Comparison of ENCODE assay signal across 19 cellular contexts in the genomic region with DNA sequence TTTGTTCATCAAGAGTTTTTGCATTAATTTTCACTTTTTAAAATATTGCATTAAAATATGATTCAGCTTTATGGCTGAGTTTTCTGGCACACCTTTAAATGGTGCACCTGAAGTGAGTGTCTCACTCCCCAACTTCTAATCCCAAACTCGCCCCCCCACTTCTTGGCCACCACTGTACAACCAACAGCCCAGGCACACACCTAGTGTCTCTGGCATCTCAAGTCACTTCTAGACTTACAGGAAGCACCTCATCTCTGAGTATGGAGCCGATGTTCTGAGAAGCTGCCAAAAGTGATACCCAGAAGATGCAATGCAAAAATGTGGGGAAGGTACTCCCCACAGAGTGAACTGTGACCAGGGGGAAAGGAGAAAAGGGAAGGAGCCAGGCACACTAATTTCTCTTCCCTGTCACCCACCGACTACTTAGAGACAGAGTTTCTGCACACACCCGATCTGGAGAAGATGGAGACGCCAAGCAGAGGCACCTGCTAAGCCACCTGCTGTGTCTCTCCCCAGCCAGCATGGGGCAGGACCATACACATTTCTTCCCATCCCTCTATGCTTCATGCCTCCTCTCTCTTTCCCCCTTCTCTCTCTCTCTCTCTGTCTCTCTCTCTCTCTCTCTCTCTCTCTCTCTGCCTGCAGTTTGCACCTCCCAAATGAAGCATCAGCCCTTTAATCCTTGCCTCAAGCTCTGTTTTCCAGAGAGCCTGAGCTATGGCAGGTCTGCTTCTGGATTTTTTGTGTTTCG.
A peak's percentile ranks its signal among the peaks of the same experiment; 100 is the strongest.
DNase-seq lines count a peak whose midpoint lies in the region; ATAC-seq and TF ChIP-seq lines count a peak whose summit lies in the region.
"Had no signal": no experiment of that assay in that cellular context is flagged by ENCODE, and none has a peak within 500 bp of the region (broad histone marks: within the 10 kb centered on the region; RNA-seq: fewer than 3 reads in every experiment).

No MANE protein-coding gene starts in this region.

- H3K27ac ChIP-seq in right atrium auricular region = no peak overlapping the region
- H3K27ac ChIP-seq in vagina = no peak overlapping the region
- H3K27ac ChIP-seq: BLaER1 had no signal

- no peaks in the 10 kb centered on the region for H3K36me3 Mint-ChIP-seq in activated naive CD4-positive, alpha-beta T cell treated with anti-CD3 and anti-CD28 coated beads, Interleukin-2, amount 50 U/mL, for 72 hours
- H3K36me3 Mint-ChIP-seq: CD14-positive monocyte; CD4-positive, alpha-beta memory T cell had no signal

- intact Hi-C loops in cardiac septum (cut with DNase I) = no loop called here
- intact Hi-C loops in vagina (cut with DNase I) = no loop called here

- H3K27me3 ChIP-seq in right atrium auricular region (no peaks in the 10 kb centered on the region), vagina (no peaks in the 10 kb centered on the region)
- H3K27me3 ChIP-seq: BLaER1 had no signal

- DNase-seq in right atrium auricular region (ENCODE audit: low spot score) (peak; percentile 52), cardiac septum (ENCODE audit: low spot score) (no peak), ecto neural progenitor cell (ENCODE audit: low spot score) (peak; percentile 16), left lobe of liver (ENCODE audit: low spot score) (peak; percentile 18), vagina (ENCODE audit: extremely low spot score in 2 of 2) (peak; percentile 44 to 64), NOMO-1 (lab: John Stamatoyannopoulos, UW; ENCODE audit: unreplicated experiment in 2 of 2) (no peak)
- no peak for DNase-seq in activated naive CD4-positive, alpha-beta T cell treated with anti-CD3 and anti-CD28 coated beads, Interleukin-2, amount 50 U/mL, for 72 hours (ENCODE audit: low spot score in 2 of 2)
- DNase-seq: 8988T; CD4-positive, alpha-beta memory T cell; COR-L47; GF-D8; GOT3; H7 had no signal

- H3K4me3 ChIP-seq in right atrium auricular region (no peak overlapping the region), vagina (no peak overlapping the region)
- H3K4me3 ChIP-seq: BLaER1 had no signal

- H3K36me3 ChIP-seq in right atrium auricular region (no peaks in the 10 kb centered on the region), vagina (no peaks in the 10 kb centered on the region)
- H3K36me3 ChIP-seq: BLaER1 had no signal

- no peak overlapping the region for H3K27ac Mint-ChIP-seq in activated naive CD4-positive, alpha-beta T cell treated with anti-CD3 and anti-CD28 coated beads, Interleukin-2, amount 50 U/mL, for 72 hours
- H3K27ac Mint-ChIP-seq: IgD-negative memory B cell had no signal

- H3K4me1 ChIP-seq in right atrium auricular region (no peaks in the 10 kb centered on the region), vagina (no peaks in the 10 kb centered on the region)
- H3K4me1 ChIP-seq: BLaER1 had no signal

- TF ChIP-seq POLR2A in vagina (IDR thresholded peaks at IDR 0.05) = no peak

- H3K9me3 ChIP-seq in right atrium auricular region = no peaks in the 10 kb centered on the region
- no peaks in the 10 kb centered on the region for H3K9me3 ChIP-seq in vagina

- TF ChIP-seq CTCF in right atrium auricular region (IDR thresholded peaks at IDR 0.05) (no peak), vagina (IDR thresholded peaks at IDR 0.05) (no peak)

- H3K9me3 Mint-ChIP-seq in activated naive CD4-positive, alpha-beta T cell treated with anti-CD3 and anti-CD28 coated beads, Interleukin-2, amount 50 U/mL, for 72 hours = peaks cover 0 to 3% of the 10 kb centered on the region in 2 donors

- ATAC-seq in left lobe of liver (no peak), HG02885 (IDR thresholded peaks at IDR 0.05; ENCODE audit: poor library complexity, unreplicated experiment) (no peak)
- ATAC-seq in activated naive CD4-positive, alpha-beta T cell treated with anti-CD3 and anti-CD28 coated beads, Interleukin-2, amount 50 U/mL, for 72 hours = no peak
- ATAC-seq: HCT116, HepG2 had no signal

Comparison
In these comparisons a context has a peak if more than half of its experiments do, and no peak if none do; other contexts are left out.
1. DNase-seq: peak in right atrium auricular region (single experiment), ecto neural progenitor cell (single experiment), left lobe of liver (single experiment) and vagina (2 of 2); none in cardiac septum (single experiment), NOMO-1 (0 of 2) and activated naive CD4-positive, alpha-beta T cell treated with anti-CD3 and anti-CD28 coated beads, Interleukin-2, amount 50 U/mL, for 72 hours (0 of 2).